Comparison of ENCODE assay signal across 9 cellular contexts in the genomic region with DNA sequence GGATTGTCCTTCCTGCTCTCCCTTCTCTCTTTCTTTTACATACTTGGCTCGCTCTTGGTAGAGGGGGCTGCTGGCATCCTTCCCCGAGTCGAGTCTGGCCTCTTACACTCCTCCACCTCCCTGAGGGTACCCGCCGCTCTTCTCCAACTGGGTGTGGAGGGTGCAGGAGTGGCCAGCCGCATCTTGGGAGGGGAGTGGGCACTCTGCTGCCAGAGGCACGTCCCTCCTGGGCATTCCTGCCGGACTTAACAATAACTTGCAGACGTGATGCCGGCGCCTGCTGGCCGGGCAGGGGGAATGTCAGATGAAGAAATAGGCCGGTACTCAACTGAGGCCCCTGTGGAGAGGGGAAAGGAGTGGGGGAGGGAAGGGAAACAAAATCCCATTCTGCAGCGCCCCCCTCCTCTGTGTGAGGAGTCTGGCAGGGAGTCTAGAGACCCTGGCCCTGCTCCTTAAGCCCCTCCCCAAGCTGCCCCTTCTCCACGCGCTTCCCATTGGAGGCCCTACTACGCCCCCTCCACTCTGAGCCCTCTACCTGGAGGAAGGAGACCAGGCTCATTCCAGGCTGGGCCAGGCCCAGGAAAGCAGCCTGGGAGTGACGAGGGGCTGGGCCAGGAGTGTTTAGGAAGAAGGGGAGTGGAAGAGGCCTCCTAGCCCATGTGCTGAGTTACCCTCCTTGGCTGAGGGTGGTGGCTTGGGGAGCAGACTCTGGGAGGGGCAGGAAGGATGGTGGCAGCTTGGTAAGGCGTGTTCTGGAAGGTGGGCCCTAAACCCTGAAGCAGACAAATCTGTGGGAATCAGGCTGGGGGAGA. TPM values are rescaled to one million over a fixed set of nuclear protein-coding genes. Genes with fewer than 3 reads are reported as not detected.
DNase-seq lines count a peak whose midpoint lies in the region; ATAC-seq, FAIRE-seq and TF ChIP-seq lines count a peak whose summit lies in the region.
"Had no signal": no experiment of that assay in that cellular context is flagged by ENCODE, and none has a peak within 500 bp of the region (broad histone marks: within the 10 kb centered on the region; RNA-seq: fewer than 3 reads in every experiment).

No MANE protein-coding gene starts in this region.

- peak overlapping the region; percentile 20; the same call in 1 of the 2 replicates for H3K27ac ChIP-seq in MM.1S (ENCODE audit: low read length)
- no peak overlapping the region for H3K27ac ChIP-seq in GM12878 (ENCODE audit: control insufficient read depth, insufficient read depth)
- H3K27ac ChIP-seq in skin epidermis = peak overlapping the region; percentile 35 to 98 (median 89)

- ATAC-seq in GM12878 = peak; percentile 4; the same call in 2 of the 3 replicates
- ATAC-seq in HG03159 (IDR thresholded peaks at IDR 0.05; ENCODE audit: unreplicated experiment) = no peak
- ATAC-seq in HG02798 (IDR thresholded peaks at IDR 0.05; ENCODE audit: poor library complexity, unreplicated experiment) = no peak

- 34% methylated on average over 19 of the region's 19 CpGs for WGBS in GM12878 (ENCODE audit: insufficient coverage, insufficient replicate concordance, low lambda C conversion rate, missing lambda C conversion rate)

- H3K9ac ChIP-seq in MM.1S (ENCODE audit: low read length) = peak overlapping the region; percentile 56; the same call in 1 of the 2 replicates
- H3K9ac ChIP-seq in GM12878 (ENCODE audit: control insufficient read depth, insufficient read depth, low read length) = no peak overlapping the region

- POLR2A ChIA-PET in GM12878 (lab: Charles Lee) = interaction anchor here (1.0 to 1.3 kb wide), 2 partner anchors 13 to 71 kb away, joined by 3 to 4 read pairs; no protein-coding TSS in a partner anchor

- no peaks in the 10 kb centered on the region for H4K20me1 ChIP-seq in MM.1S (ENCODE audit: insufficient read depth, low read length)
- no peaks in the 10 kb centered on the region for H4K20me1 ChIP-seq in GM12878 (ENCODE audit: control insufficient read depth, insufficient read depth)

- H3K27me3 ChIP-seq in MM.1S (replicated peaks; ENCODE audit: insufficient read depth, low read length) (no peaks in the 10 kb centered on the region), GM12878 (replicated peaks in 1 of 2; ENCODE audit: control insufficient read depth in 2 of 2, insufficient read depth in 2 of 2, low read length in 1 of 2) (peaks cover 3 to 14% of the 10 kb centered on the region in 2 experiments)

- DNase-seq in Daoy (ENCODE audit: low read depth) = peak; percentile 59
- no peak for DNase-seq in MM.1S
- DNase-seq in GM12878 (ENCODE audit: low read depth, low spot score) = no peak
- no peak for DNase-seq in SHP77 treated with DMSO at 0.1 percent for 48 hours (lab: John Stamatoyannopoulos, UW)

- H3K9me2 ChIP-seq in MM.1S (replicated peaks; ENCODE audit: insufficient read depth, low read length) = no peaks in the 10 kb centered on the region

- FAIRE-seq in GM12878 (lab: Jason Lieb, UNC) = no peak
- FAIRE-seq: TTC549 had no signal

- peaks cover 24% of the 10 kb centered on the region for H3F3A ChIP-seq in MM.1S (ENCODE audit: insufficient read depth, low read length)

- H3K4me2 ChIP-seq in MM.1S (ENCODE audit: low read depth, low read length) (peak overlapping the region; percentile 90), GM12878 (ENCODE audit: control insufficient read depth, insufficient read depth) (peak overlapping the region; percentile 58)

- SMC1A ChIA-PET in GM12878 (lab: Charles Lee; ENCODE audit: uncharacterized antibody, unreplicated experiment) = interaction anchor here (1.0 to 4.4 kb wide), 5 partner anchors 13 to 123 kb away, joined by 3 to 84 read pairs (median 29); no protein-coding TSS in a partner anchor

- no peaks in the 10 kb centered on the region for H3K36me3 ChIP-seq in MM.1S (replicated peaks; ENCODE audit: insufficient read depth, low read length)
- H3K36me3 ChIP-seq in GM12878 (ENCODE audit: control insufficient read depth in 2 of 2, insufficient read depth in 2 of 2, low read length in 1 of 2) = no peaks in the 10 kb centered on the region

- H3K9me3 ChIP-seq in MM.1S (replicated peaks; ENCODE audit: insufficient read depth, low read length) (no peaks in the 10 kb centered on the region), GM12878 (replicated peaks; ENCODE audit: control insufficient read depth, insufficient read depth, low read length) (no peaks in the 10 kb centered on the region), iPS-18c (ENCODE audit: control insufficient read depth, insufficient read depth, low read length) (peaks cover 2% of the 10 kb centered on the region)

- TF ChIP-seq EP300 in GM12878 (IDR thresholded peaks at IDR 0.05; ENCODE audit: borderline replicate concordance in 1 of 2, control insufficient read depth in 1 of 2, low read depth in 2 of 2, low read length in 2 of 2) = no peak

- intact Hi-C loops in GM12878 (cut with micrococcal nuclease; ENCODE audit: unreplicated experiment) = loop anchor here (5.0 kb wide), 1 partner anchor 126 kb away; no protein-coding TSS in a partner anchor

- no peak for TF ChIP-seq RAD21 in GM12878 (IDR thresholded peaks at IDR 0.05; ENCODE audit: insufficient read depth, low read depth, low read length)

- no peak for TF ChIP-seq POLR2A in GM12878 (IDR thresholded peaks at IDR 0.05; ENCODE audit: low read depth, low read length)

- CTCF ChIA-PET in GM12878 (lab: Yijun Ruan, JAX) = interaction anchor here (1.5 to 5.1 kb wide), 2 partner anchors 16 to 73 kb away, joined by 3 to 143 read pairs; no protein-coding TSS in a partner anchor

- in situ Hi-C loops in GM12878 (cut with MboI) = no loop called here

- BruUV-seq in GM12878 (replicated peaks; lab: Mats Ljungman, UMichigan) = no TSS peak

- H3K4me1 ChIP-seq in MM.1S (ENCODE audit: low read length) (peaks cover 30% of the 10 kb centered on the region), GM12878 (ENCODE audit: control insufficient read depth, insufficient read depth, low read length) (peaks cover 28% of the 10 kb centered on the region)

- H2AFZ ChIP-seq in MM.1S (ENCODE audit: low read length) (peak overlapping the region; percentile 75), GM12878 (ENCODE audit: control insufficient read depth, low read depth, low read length) (peak overlapping the region; percentile 9; the same call in 1 of the 2 replicates)

- RAD21 ChIA-PET in GM12878 (lab: Charles Lee; ENCODE audit: unreplicated experiment) = interaction anchor here (1.3 to 3.3 kb wide), 3 partner anchors 22 to 73 kb away, joined by 5 to 81 read pairs (median 22); no protein-coding TSS in a partner anchor

- H3K4me3 ChIP-seq in MM.1S (ENCODE audit: low read length) (peak overlapping the region; percentile 64), GM12878 (peak overlapping the region; percentile 46), iPS-18c (ENCODE audit: insufficient read depth, low read depth, low read length) (peak overlapping the region; percentile 75), skin epidermis (peak overlapping the region; percentile 58 to 78 (median 61))

- 0 out of 2 replicates have a peak, but pooled peaks cover 4% of the 10 kb centered on the region for H3K79me2 ChIP-seq in MM.1S (ENCODE audit: low read length)
- no peaks in the 10 kb centered on the region for H3K79me2 ChIP-seq in GM12878 (ENCODE audit: control insufficient read depth, insufficient read depth, low read length)

- TF ChIP-seq CTCF in MM.1S (IDR thresholded peaks at IDR 0.05; ENCODE audit: low read length) (no peak), GM12878 (IDR thresholded peaks at IDR 0.05 in 2 of 3, conservative IDR thresholded peaks at IDR 0.05 in 1 of 3; ENCODE audit: control insufficient read depth in 2 of 3, extremely low read depth in 1 of 3, insufficient read depth in 1 of 3, low read depth in 3 of 3, low read length in 3 of 3) (no peak)

TF ChIP-seq in GM12878, 131 proteins besides CTCF, POLR2A, EP300 and RAD21 (continues in another document):
- TF ChIP-seq MYB (IDR thresholded peaks at IDR 0.05; ENCODE audit: borderline replicate concordance, low read depth, low read length) (no peak), PAX5 (IDR thresholded peaks at IDR 0.05; ENCODE audit: borderline replicate concordance, low read depth, low read length) (no peak)
- TF ChIP-seq, protein P1, sequence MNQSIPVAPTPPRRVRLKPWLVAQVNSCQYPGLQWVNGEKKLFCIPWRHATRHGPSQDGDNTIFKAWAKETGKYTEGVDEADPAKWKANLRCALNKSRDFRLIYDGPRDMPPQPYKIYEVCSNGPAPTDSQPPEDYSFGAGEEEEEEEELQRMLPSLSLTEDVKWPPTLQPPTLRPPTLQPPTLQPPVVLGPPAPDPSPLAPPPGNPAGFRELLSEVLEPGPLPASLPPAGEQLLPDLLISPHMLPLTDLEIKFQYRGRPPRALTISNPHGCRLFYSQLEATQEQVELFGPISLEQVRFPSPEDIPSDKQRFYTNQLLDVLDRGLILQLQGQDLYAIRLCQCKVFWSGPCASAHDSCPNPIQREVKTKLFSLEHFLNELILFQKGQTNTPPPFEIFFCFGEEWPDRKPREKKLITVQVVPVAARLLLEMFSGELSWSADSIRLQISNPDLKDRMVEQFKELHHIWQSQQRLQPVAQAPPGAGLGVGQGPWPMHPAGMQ (IDR thresholded peaks at IDR 0.05; ENCODE audit: borderline replicate concordance) = no peak

RNA-seq across cellular contexts. Expression of gene ATP2B4, which starts 1.8 kb away (rescaled TPM):
- total RNA-seq in Daoy (2014; rRNA removed; shearing (Covaris generic)) = 53.5 and 61.1 TPM in 2 replicates
- total RNA-seq in GM12878 (2013; cell fraction: nucleolus; rRNA removed) = 50.4 and 52.6 TPM in 2 replicates
- 4.6 and 5.5 TPM in 2 replicates for total RNA-seq in GM12878 (2014; rRNA removed)
- 5.5 and 5.7 TPM in 2 replicates for total RNA-seq in GM12878 (2014; rRNA removed; fragmentation: Illumina TruSeq; extraction: Trizol)
- total RNA-seq in GM12878 (2021) = 7.1 and 7.6 TPM in 2 replicates
- 0.76 TPM for polyA plus RNA-seq in GM12878 (2011; ENCODE audit: low read depth)
- polyA plus RNA-seq in GM12878 (2011; rRNA removed) = 2.5 and 3.0 TPM in 2 replicates
- 1.9 and 2.3 TPM in 2 replicates for polyA plus RNA-seq in GM12878 (2011; cell fraction: cytosol; rRNA removed)
- polyA plus RNA-seq in GM12878 (2011; cell fraction: nucleus; rRNA removed) = 3.5 and 3.7 TPM in 2 replicates
- 1.2 and 1.6 TPM in 2 replicates for polyA plus RNA-seq in GM12878 (2012)
- polyA plus RNA-seq in GM12878 (2014; fragmentation: Illumina TruSeq; extraction: Trizol) = 8.4 and 10.0 TPM in 2 replicates
- 1 to 10 TPM; 2.3 to 2.6 TPM for polyA plus RNA-seq in GM12878 (2014; fragmentation: Nextera tagmentation; extraction: Ambion mirVana)
- polyA plus RNA-seq in GM12878 (2014; rRNA removed) = 5.5 and 6.3 TPM in 2 replicates
- polyA plus RNA-seq in GM12878 (2016; fragmentation: Nextera tagmentation; extraction: Ambion mirVana) = 1 to 10 TPM; 2.0 to 2.5 TPM
- polyA minus RNA-seq in GM12878 (2011; rRNA and poly(A)+ RNA removed) = 6.0 and 9.1 TPM in 2 replicates
- polyA minus RNA-seq in GM12878 (2011; cell fraction: cytosol; rRNA and poly(A)+ RNA removed) = 2.7 and 5.5 TPM in 2 replicates
- polyA minus RNA-seq in GM12878 (2011; cell fraction: nucleus; rRNA and poly(A)+ RNA removed) = 1.3 and 3.3 TPM in 2 replicates
